In the genomic region with DNA sequence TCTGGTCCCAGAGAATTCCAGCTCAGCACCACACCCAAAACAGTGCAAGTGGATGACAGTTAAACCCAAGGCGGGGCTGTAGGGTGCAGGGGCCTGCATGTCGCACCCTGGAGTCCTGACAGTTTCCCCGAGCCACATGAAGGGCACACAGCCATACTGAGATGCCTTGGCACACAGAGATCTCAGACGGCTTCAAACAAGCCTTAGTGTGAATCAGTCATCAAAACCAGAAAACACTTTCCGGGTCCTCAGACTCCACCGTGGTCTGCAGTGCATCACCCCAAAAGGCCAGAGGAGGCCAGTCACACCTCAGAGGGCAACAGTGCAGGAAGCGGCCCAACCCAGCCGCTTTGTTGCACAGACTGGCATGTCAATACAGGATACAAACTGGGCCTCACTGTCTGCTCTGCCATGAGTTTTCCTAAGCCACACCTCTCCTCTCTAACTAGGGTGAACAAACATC, we compare ENCODE assay signal across 8 cellular contexts.
DNase-seq lines count a peak whose midpoint lies in the region; TF ChIP-seq lines count a peak whose summit lies in the region.

No MANE protein-coding gene starts in this region.

- no peaks in the 10 kb centered on the region for H3F3A ChIP-seq in GM23248 (ENCODE audit: insufficient read depth)

- H4K20me1 ChIP-seq in GM23248 (ENCODE audit: insufficient read depth) (no peaks in the 10 kb centered on the region), OCI-LY7 (ENCODE audit: insufficient read depth, low read length) (no peaks in the 10 kb centered on the region), mammary epithelial cell (ENCODE audit: insufficient read depth, low read length) (no peaks in the 10 kb centered on the region)

- peaks cover 4% of the 10 kb centered on the region for H3K36me3 Mint-ChIP-seq in neural crest cell (ENCODE audit: low read depth)

- H3K27me3 ChIP-seq in GM23248 (replicated peaks; ENCODE audit: insufficient read depth) (no peaks in the 10 kb centered on the region), mammary epithelial cell (ENCODE audit: insufficient read depth, low read length) (no peaks in the 10 kb centered on the region)

- H3K4me3 Mint-ChIP-seq in neural crest cell, result no peak overlapping the region

- BruUV-seq in OCI-LY7 (replicated peaks; lab: Mats Ljungman, UMichigan) (no TSS peak), mammary epithelial cell (replicated peaks; lab: Mats Ljungman, UMichigan) (no TSS peak)

- 31 to 38% methylated on average over 7 to 8 of the region's 8 CpGs for WGBS in GM23248 (ENCODE audit: low coverage in 1 of 2, low lambda C conversion rate in 2 of 2, missing lambda C conversion rate in 2 of 2), 2 experiments
- 58% methylated on average over 8 of the region's 8 CpGs for whole genome bisulfite sequencing in mammary epithelial cell (ENCODE audit: low coverage, missing lambda C conversion rate)

- dilution Hi-C loops in mammary epithelial cell (cut with HindIII; ENCODE audit: low sequenced_read_pairs), result no loop called here

- no peaks in the 10 kb centered on the region for H3K9me2 ChIP-seq in GM23248 (ENCODE audit: insufficient read depth)
- H3K9me2 ChIP-seq in OCI-LY7 (ENCODE audit: insufficient read depth, low read length), result no peaks in the 10 kb centered on the region

- H3K9me3 ChIP-seq in GM23248 (ENCODE audit: low read depth) (no peaks in the 10 kb centered on the region), OCI-LY7 (ENCODE audit: low read length) (peaks cover 18% of the 10 kb centered on the region), mammary epithelial cell (replicated peaks; ENCODE audit: insufficient read depth, low read length) (no peaks in the 10 kb centered on the region)

- in situ Hi-C loops in GM23248 (cut with MboI), result no loop called here
- in situ Hi-C loops in mammary epithelial cell (cut with MboI; ENCODE audit: low sequenced_read_pairs in 2 of 2), result no loop called here

- H3K4me2 ChIP-seq in GM23248 (ENCODE audit: unreplicated experiment), result no peak overlapping the region
- peak overlapping the region; percentile 72 for H3K4me2 ChIP-seq in OCI-LY7 (ENCODE audit: low read length)
- H3K4me2 ChIP-seq in mammary epithelial cell (ENCODE audit: insufficient read depth, low read depth, low read length), result no peak overlapping the region

- H3K27ac Mint-ChIP-seq in neural crest cell (ENCODE audit: unreplicated experiment), result no peak overlapping the region

- no peaks in the 10 kb centered on the region for H3K27me3 Mint-ChIP-seq in neural crest cell (ENCODE audit: low read depth)

- H3K9ac ChIP-seq in GM23248, result no peak overlapping the region
- H3K9ac ChIP-seq in mammary epithelial cell (ENCODE audit: insufficient read depth, low read length), result no peak overlapping the region

- H3K36me3 ChIP-seq in GM23248 (ENCODE audit: low read depth), result no peaks in the 10 kb centered on the region
- peaks cover 11% of the 10 kb centered on the region for H3K36me3 ChIP-seq in OCI-LY7 (ENCODE audit: insufficient read depth, low read length)
- no peaks in the 10 kb centered on the region for H3K36me3 ChIP-seq in mammary epithelial cell (ENCODE audit: insufficient read depth, low read length)

- CTCF ChIA-PET in OCI-LY7 (lab: Charles Lee; ENCODE audit: unreplicated experiment), result interaction anchor here (1.2 to 2.9 kb wide), 4 partner anchors 13 to 18 kb away, joined by 3 to 16 read pairs (median 10); no protein-coding TSS in a partner anchor
- CTCF ChIA-PET in mammary epithelial cell (lab: Charles Lee; ENCODE audit: low non-redundant PET), result interaction anchor here (0.6 kb wide), 1 partner anchor 16 kb away, joined by 4 read pairs; no protein-coding TSS in a partner anchor

- intact Hi-C loops in OCI-LY7 (cut with micrococcal nuclease; ENCODE audit: unreplicated experiment), result loop anchor here (1.0 to 10.0 kb wide), 5 partner anchors 103 to 923 kb away; a partner anchor contains a TSS
- intact Hi-C loops in mammary epithelial cell (cut with micrococcal nuclease), result no loop called here

- peak overlapping the region; percentile 71 for H3K4me3 ChIP-seq in GM12865 (ENCODE audit: low read depth, low read length)
- no peak overlapping the region for H3K4me3 ChIP-seq in GM23248
- peak overlapping the region; percentile 50 for H3K4me3 ChIP-seq in OCI-LY7 (ENCODE audit: low read depth, low read length, poor library complexity, severe bottlenecking)
- H3K4me3 ChIP-seq in mammary epithelial cell (replicated peaks in 1 of 3; ENCODE audit: insufficient read depth in 1 of 3, low read depth in 2 of 3, low read length in 3 of 3), result no peak overlapping the region

- no peaks in the 10 kb centered on the region for H3K4me1 ChIP-seq in GM23248 (ENCODE audit: insufficient read depth)
- H3K4me1 ChIP-seq in OCI-LY7 (ENCODE audit: insufficient read depth, low read length, poor library complexity, severe bottlenecking), result peaks cover 80% of the 10 kb centered on the region
- H3K4me1 ChIP-seq in mammary epithelial cell (ENCODE audit: insufficient read depth, low read length), result peaks cover 10% of the 10 kb centered on the region

- H3K9me3 Mint-ChIP-seq in neural crest cell, result peaks cover 3% of the 10 kb centered on the region

- DNase-seq in GM12865 (ENCODE audit: low read depth), result peak; percentile 96
- peak; percentile 33 for DNase-seq in GM23248
- peak; percentile 87 for DNase-seq in OCI-LY7 (ENCODE audit: low spot score)
- peak; percentile 45 for DNase-seq in mammary epithelial cell
- DNase-seq in neural crest cell (ENCODE audit: low read depth, low spot score), result no peak
- DNase-seq in NCI-H2107 (lab: John Stamatoyannopoulos, UW), result no peak
- DNase-seq in cerebellar cortex (ENCODE audit: low spot score), result no peak
- no peak for DNase-seq in NCI-H82 treated with DMSO at 0.1 percent for 48 hours (lab: John Stamatoyannopoulos, UW; ENCODE audit: unreplicated experiment)

- POLR2A ChIA-PET in OCI-LY7 (lab: Charles Lee), result interaction anchor here (0.5 to 7.5 kb wide), 12 partner anchors 15 to 254 kb away, joined by 3 to 283 read pairs (median 4); no protein-coding TSS in a partner anchor

- no peak overlapping the region for H3K27ac ChIP-seq in GM23248
- peak overlapping the region; percentile 96 for H3K27ac ChIP-seq in OCI-LY7 (ENCODE audit: low read depth, low read length, poor library complexity, severe bottlenecking)
- no peak overlapping the region for H3K27ac ChIP-seq in mammary epithelial cell (ENCODE audit: insufficient read depth, low read depth, low read length)

- TF ChIP-seq CTCF in GM12865 (IDR thresholded peaks at IDR 0.05; ENCODE audit: insufficient read depth, low read depth, low read length, missing control alignments) (peak; percentile 59), OCI-LY7 (conservative IDR thresholded peaks at IDR 0.05; ENCODE audit: low read length) (peak; percentile 66), mammary epithelial cell (conservative IDR thresholded peaks at IDR 0.05 in 1 of 2, IDR thresholded peaks at IDR 0.05 in 1 of 2; ENCODE audit: extremely low read depth in 1 of 2, insufficient read depth in 1 of 2, low read depth in 1 of 2, low read length in 2 of 2) (peak; percentile 19 to 46), neural crest cell (conservative IDR thresholded peaks at IDR 0.05) (peak; percentile 25)

- H2AFZ ChIP-seq in GM23248 (peak overlapping the region; percentile 51), OCI-LY7 (ENCODE audit: low read length) (peak overlapping the region; percentile 83), mammary epithelial cell (ENCODE audit: low read depth, low read length) (peak overlapping the region; percentile 74)

- H3K79me2 ChIP-seq in GM23248 (ENCODE audit: insufficient read depth) (no peaks in the 10 kb centered on the region), OCI-LY7 (ENCODE audit: insufficient read depth, low read depth, low read length) (0 out of 2 replicates have a peak, but pooled peaks cover 3% of the 10 kb centered on the region), mammary epithelial cell (ENCODE audit: insufficient read depth, low read length) (no peaks in the 10 kb centered on the region)

- peaks cover 25% of the 10 kb centered on the region for H3K4me1 Mint-ChIP-seq in neural crest cell

Comparison
In these comparisons a context has a peak if more than half of its experiments do, and no peak if none do; other contexts are left out.
1. DNase-seq: peak in GM12865 (single experiment), GM23248 (single experiment), OCI-LY7 (single experiment) and mammary epithelial cell (single experiment); none in neural crest cell (single experiment), NCI-H2107 (single experiment), cerebellar cortex (single experiment) and NCI-H82 treated with DMSO at 0.1 percent for 48 hours (single experiment).
2. H3K4me3 ChIP-seq: peak in GM12865 (single experiment) and OCI-LY7 (single experiment); none in GM23248 (single experiment) and mammary epithelial cell (0 of 3).
3. Peak in every context shown above with its lines, with median percentiles within 50 percentile points of each other: CTCF ChIP-seq and H2AFZ ChIP-seq.